8 cellular contexts compared by ENCODE assay signal in genomic region chr10:103888113-103888841, GRCh38. TPM values are rescaled to one million over a fixed set of nuclear protein-coding genes. Genes with fewer than 3 reads are reported as not detected.
DNase-seq lines count a peak whose midpoint lies in the region; ATAC-seq and TF ChIP-seq lines count a peak whose summit lies in the region.

No MANE protein-coding gene starts in this region.

- 4 to 11% (median 7%) methylated on average over 6 of the region's 6 CpGs for WGBS in heart left ventricle, 4 donors
- WGBS in psoas muscle, 3 donors, result 2 to 4% (median 2%) methylated on average over 6 of the region's 6 CpGs

- H3K27ac ChIP-seq in heart left ventricle (peak overlapping the region in 9 of 12 donors; percentile 17 to 65 (median 54)), psoas muscle (peak overlapping the region; percentile 78)

- ATAC-seq in HG02852 (IDR thresholded peaks at IDR 0.05; ENCODE audit: unreplicated experiment) (peak; percentile 75), heart left ventricle (peak; percentile 55 to 78 (median 68)), psoas muscle (peak; percentile 85 to 92 (median 90)), GM21825 (IDR thresholded peaks at IDR 0.05; ENCODE audit: unreplicated experiment) (no peak)

- peak overlapping the region; percentile 86 for H3K27ac Mint-ChIP-seq in activated naive CD4-positive, alpha-beta T cell treated with anti-CD3 and anti-CD28 coated beads, Interleukin-2, amount 50 U/mL, for 24 hours

- peaks cover 43% of the 10 kb centered on the region for H3K36me3 ChIP-seq in adipocyte (ENCODE audit: control insufficient read depth, insufficient read depth, low read length, severe bottlenecking)
- H3K36me3 ChIP-seq in heart left ventricle, result peaks cover 0 to 58% (median 47%) of the 10 kb centered on the region in 9 donors
- H3K36me3 ChIP-seq in psoas muscle (ENCODE audit: insufficient read depth in 1 of 2, low read depth in 1 of 2), result peaks cover 6 to 43% of the 10 kb centered on the region in 2 donors

- no peak overlapping the region for H3K9ac ChIP-seq in adipocyte (ENCODE audit: low read length)

- H3K4me3 ChIP-seq in adipocyte (ENCODE audit: low read length), result no peak overlapping the region
- H3K4me3 ChIP-seq in heart left ventricle, result no peak overlapping the region
- no peak overlapping the region for H3K4me3 ChIP-seq in psoas muscle

- peak; percentile 69 to 92 (median 84) for TF ChIP-seq CTCF in heart left ventricle (IDR thresholded peaks at IDR 0.05)
- TF ChIP-seq CTCF in psoas muscle (IDR thresholded peaks at IDR 0.05), result peak; percentile 88

- no peak for DNase-seq in activated naive CD4-positive, alpha-beta T cell treated with anti-CD3 and anti-CD28 coated beads, Interleukin-2, amount 50 U/mL, for 16 hours
- DNase-seq in NCI-H446 (lab: John Stamatoyannopoulos, UW) (peak; percentile 70 to 78), adipocyte (ENCODE audit: low read depth) (peak; percentile 84), heart left ventricle (peak; percentile 62 to 87 (median 71)), psoas muscle (peak; percentile 75 to 91)

- H3K27me3 ChIP-seq in adipocyte (replicated peaks; ENCODE audit: control insufficient read depth, insufficient read depth, low read length) (no peaks in the 10 kb centered on the region), heart left ventricle (no peaks in the 10 kb centered on the region), psoas muscle (ENCODE audit: insufficient read depth in 3 of 3, low read length in 2 of 3) (no peaks in the 10 kb centered on the region)

- H3K4me3 Mint-ChIP-seq in activated naive CD4-positive, alpha-beta T cell treated with anti-CD3 and anti-CD28 coated beads, Interleukin-2, amount 50 U/mL, for 24 hours, result no peak overlapping the region

- H3K27me3 Mint-ChIP-seq in activated naive CD4-positive, alpha-beta T cell treated with anti-CD3 and anti-CD28 coated beads, Interleukin-2, amount 50 U/mL, for 24 hours, result no peaks in the 10 kb centered on the region

- no peak for TF ChIP-seq POLR2A in heart left ventricle (IDR thresholded peaks at IDR 0.05)

- H3K9me3 ChIP-seq in adipocyte (ENCODE audit: control insufficient read depth, low read length) (no peaks in the 10 kb centered on the region), heart left ventricle (no peaks in the 10 kb centered on the region), psoas muscle (no peaks in the 10 kb centered on the region)

- H3K4me1 ChIP-seq in adipocyte (ENCODE audit: control insufficient read depth, insufficient read depth, low read length) (peaks cover 28% of the 10 kb centered on the region), heart left ventricle (peaks cover 0 to 42% (median 26%) of the 10 kb centered on the region in 12 donors), psoas muscle (peaks cover 16% of the 10 kb centered on the region)

- H3K4me1 Mint-ChIP-seq in activated naive CD4-positive, alpha-beta T cell treated with anti-CD3 and anti-CD28 coated beads, Interleukin-2, amount 50 U/mL, for 24 hours, result peaks cover 27% of the 10 kb centered on the region

- intact Hi-C loops in heart left ventricle (cut with DNase I), result loop anchor here (2.0 to 10.0 kb wide), 8 partner anchors 79 to 324 kb away; partner anchors contain the start of genes SFR1 (in 5 of the 10) and SLK (in 2 of the 10)
- intact Hi-C loops in psoas muscle (cut with DNase I), result loop anchor here in 1 of 2 donors (10.0 kb wide), 1 partner anchor 237 kb away; the partner anchor contains the start of gene SFR1

- no peaks in the 10 kb centered on the region for H3K9me3 Mint-ChIP-seq in activated naive CD4-positive, alpha-beta T cell treated with anti-CD3 and anti-CD28 coated beads, Interleukin-2, amount 50 U/mL, for 24 hours

- H3K36me3 Mint-ChIP-seq in activated naive CD4-positive, alpha-beta T cell treated with anti-CD3 and anti-CD28 coated beads, Interleukin-2, amount 50 U/mL, for 24 hours, result peaks cover 7% of the 10 kb centered on the region

RNA-seq across cellular contexts. Expression of gene STN1, which starts 29.7 kb away (rescaled TPM):
- 10 to 100 TPM; 28.6 to 53.1 (median 32.7) TPM for total RNA-seq in heart left ventricle
- 10 to 100 TPM; 23.1 to 36.1 TPM for polyA plus RNA-seq in heart left ventricle
- total RNA-seq in psoas muscle, result 10 to 100 TPM; 15.4 to 22.7 (median 18.8) TPM
- 10 to 100 TPM; 15.3 to 19.8 (median 15.9) TPM for polyA plus RNA-seq in psoas muscle

RNA-seq across cellular contexts. Expression of gene SH3PXD2A, which starts 32.9 kb away (rescaled TPM):
- total RNA-seq in heart left ventricle, result 10 to 100 TPM; 21.8 to 43.4 (median 31.9) TPM
- 10 to 100 TPM; 11.8 to 16.6 TPM for polyA plus RNA-seq in heart left ventricle
- total RNA-seq in psoas muscle, result 10 to 100 TPM; 10.6 to 57.7 (median 31.4) TPM
- 1 to 10 TPM; 3.0 to 5.9 (median 4.1) TPM for polyA plus RNA-seq in psoas muscle
